Comparison of ENCODE assay signal across 1 cellular context in the genomic region with DNA sequence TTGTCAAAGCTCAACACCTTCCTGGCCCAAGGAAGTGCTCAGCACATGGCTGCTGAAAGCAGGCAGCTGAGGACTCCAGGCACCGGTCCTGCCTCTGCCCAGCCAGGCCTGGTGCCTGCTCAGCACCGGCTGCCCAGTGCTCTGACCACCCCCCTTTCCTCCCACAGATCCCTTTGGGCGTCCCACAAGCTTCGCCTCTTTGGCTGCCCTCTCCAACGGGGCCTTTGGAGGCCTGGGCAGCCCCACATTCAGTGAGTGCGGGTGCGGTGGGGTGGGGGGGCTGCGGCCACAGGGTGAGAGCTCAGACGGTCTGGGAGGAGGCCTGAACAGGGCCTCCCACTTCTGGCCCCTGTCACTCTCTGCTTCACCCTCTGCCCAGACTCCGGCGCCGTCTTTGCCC.
TF ChIP-seq lines count a peak whose summit lies in the region.

No MANE protein-coding gene starts in this region.

TF ChIP-seq in HepG2, 621 proteins besides CTCF, POLR2A, EP300 and RAD21:
- TF ChIP-seq ZFP36 (IDR thresholded peaks at IDR 0.05; ENCODE audit: borderline replicate concordance, low read depth, low read length, partially characterized antibody) (no peak), RBFOX2 (IDR thresholded peaks at IDR 0.05; ENCODE audit: low read depth, low read length) (peak; percentile 40; the same call in 1 of the 2 replicates), AGO2 (optimal IDR thresholded peaks at IDR 0.05; ENCODE audit: low read depth, low read length) (peak; percentile 23), POLR2G (IDR thresholded peaks at IDR 0.05; ENCODE audit: low read depth, low read length) (0 out of 2 replicates have a peak, but pooled peaks have one; percentile 3)
